15 cellular contexts compared by ENCODE assay signal in the genomic region with DNA sequence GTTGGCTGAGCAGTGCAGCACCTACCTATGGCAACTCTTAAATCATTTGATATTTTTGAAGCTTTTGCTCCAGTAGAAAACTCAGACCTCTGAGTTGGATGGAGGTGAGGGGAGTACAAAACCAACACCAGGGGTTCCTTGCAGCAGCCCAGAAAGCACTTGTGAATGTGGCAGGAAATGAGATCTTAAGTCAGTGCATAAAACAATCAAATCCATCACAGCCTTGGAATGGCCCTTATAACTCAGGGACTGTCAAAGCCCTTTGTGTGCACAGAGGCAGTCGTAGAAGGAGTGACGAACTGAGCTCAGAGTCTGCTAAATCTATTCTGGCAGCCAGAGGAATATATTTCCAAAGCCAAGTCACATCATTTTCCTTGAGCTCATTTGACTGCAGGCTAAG.
DNase-seq lines count a peak whose midpoint lies in the region; ATAC-seq and TF ChIP-seq lines count a peak whose summit lies in the region.
"Had no signal": no experiment of that assay in that cellular context is flagged by ENCODE, and none has a peak within 500 bp of the region (broad histone marks: within the 10 kb centered on the region; RNA-seq: fewer than 3 reads in every experiment).

No MANE protein-coding gene starts in this region.

- H3K36me3 ChIP-seq in esophagus muscularis mucosa = no peaks in the 10 kb centered on the region
- no peaks in the 10 kb centered on the region for H3K36me3 ChIP-seq in neural cell (ENCODE audit: insufficient read depth, low read length)
- no peaks in the 10 kb centered on the region for H3K36me3 ChIP-seq in tibial artery
- H3K36me3 ChIP-seq: BLaER1 treated with 17β-estradiol and CSF1 and Interleukin-3, amounts not matched to agents 10 nM and 100 nM had no signal

- H3K4me2 ChIP-seq in neural cell (ENCODE audit: low read length) = no peak overlapping the region
- H3K4me2 ChIP-seq: BLaER1 treated with 17β-estradiol and CSF1 and Interleukin-3, amounts not matched to agents 10 nM and 100 nM had no signal

- no peaks in the 10 kb centered on the region for H3K4me1 Mint-ChIP-seq in activated naive CD8-positive, alpha-beta T cell treated with anti-CD3 and anti-CD28 coated beads for 36 hours
- no peaks in the 10 kb centered on the region for H3K4me1 Mint-ChIP-seq in activated naive CD8-positive, alpha-beta T cell treated with anti-CD3 and anti-CD28 coated beads, Interleukin-2, amount 50 U/mL, for 24 hours
- no peaks in the 10 kb centered on the region for H3K4me1 Mint-ChIP-seq in effector memory CD8-positive, alpha-beta T cell (ENCODE audit: low read depth in 2 of 2)
- H3K4me1 Mint-ChIP-seq: CD4-positive, CD25-positive, alpha-beta regulatory T cell had no signal

- no peak for TF ChIP-seq CTCF in esophagus muscularis mucosa (IDR thresholded peaks at IDR 0.05)
- no peak for TF ChIP-seq CTCF in neural cell (IDR thresholded peaks at IDR 0.05; ENCODE audit: poor library complexity, severe bottlenecking)
- no peak for TF ChIP-seq CTCF in tibial artery (IDR thresholded peaks at IDR 0.05)

- TF ChIP-seq RAD21 in neural cell (conservative IDR thresholded peaks at IDR 0.05) = no peak

- TF ChIP-seq POLR2A in esophagus muscularis mucosa (IDR thresholded peaks at IDR 0.05; ENCODE audit: low read depth) = no peak

- no peaks in the 10 kb centered on the region for H3K9me2 ChIP-seq in neural cell (ENCODE audit: insufficient read depth, low read length)

- intact Hi-C loops in esophagus muscularis mucosa (cut with DNase I) (no loop called here), tibial artery (cut with DNase I; ENCODE audit: low total_unique reads) (no loop called here)

- H3K27me3 ChIP-seq in esophagus muscularis mucosa (peaks cover 0 to 11% (median 0%) of the 10 kb centered on the region in 4 donors), neural cell (ENCODE audit: insufficient read depth, low read depth, low read length) (no peaks in the 10 kb centered on the region), tibial artery (no peaks in the 10 kb centered on the region)
- H3K27me3 ChIP-seq: BLaER1 treated with 17β-estradiol and CSF1 and Interleukin-3, amounts not matched to agents 10 nM and 100 nM had no signal

- peaks cover 4% of the 10 kb centered on the region for H3K27me3 Mint-ChIP-seq in activated naive CD8-positive, alpha-beta T cell treated with anti-CD3 and anti-CD28 coated beads for 36 hours
- peaks cover 2% of the 10 kb centered on the region for H3K27me3 Mint-ChIP-seq in activated naive CD8-positive, alpha-beta T cell treated with anti-CD3 and anti-CD28 coated beads, Interleukin-2, amount 50 U/mL, for 24 hours
- no peaks in the 10 kb centered on the region for H3K27me3 Mint-ChIP-seq in effector memory CD8-positive, alpha-beta T cell
- H3K27me3 Mint-ChIP-seq: CD4-positive, CD25-positive, alpha-beta regulatory T cell had no signal

- H4K20me1 ChIP-seq in neural cell (ENCODE audit: insufficient read depth) = no peaks in the 10 kb centered on the region
- H4K20me1 ChIP-seq: BLaER1 treated with 17β-estradiol and CSF1 and Interleukin-3, amounts not matched to agents 10 nM and 100 nM had no signal

- H3K9ac ChIP-seq in neural cell (ENCODE audit: low read length) = no peak overlapping the region
- H3K9ac ChIP-seq: BLaER1 treated with 17β-estradiol and CSF1 and Interleukin-3, amounts not matched to agents 10 nM and 100 nM; GM23248 had no signal

- no peak overlapping the region for H3K4me3 ChIP-seq in esophagus muscularis mucosa
- H3K4me3 ChIP-seq in neural cell (ENCODE audit: low read length) = no peak overlapping the region
- H3K4me3 ChIP-seq in tibial artery = no peak overlapping the region
- H3K4me3 ChIP-seq: BLaER1 treated with 17β-estradiol and CSF1 and Interleukin-3, amounts not matched to agents 10 nM and 100 nM; GM23248 had no signal

- H3K4me3 Mint-ChIP-seq in activated naive CD8-positive, alpha-beta T cell treated with anti-CD3 and anti-CD28 coated beads for 36 hours = no peak overlapping the region
- no peak overlapping the region for H3K4me3 Mint-ChIP-seq in activated naive CD8-positive, alpha-beta T cell treated with anti-CD3 and anti-CD28 coated beads, Interleukin-2, amount 50 U/mL, for 24 hours
- no peak overlapping the region for H3K4me3 Mint-ChIP-seq in effector memory CD8-positive, alpha-beta T cell
- H3K4me3 Mint-ChIP-seq: CD4-positive, CD25-positive, alpha-beta regulatory T cell had no signal

- H3K9me3 Mint-ChIP-seq in activated naive CD8-positive, alpha-beta T cell treated with anti-CD3 and anti-CD28 coated beads for 36 hours = no peaks in the 10 kb centered on the region
- H3K9me3 Mint-ChIP-seq in activated naive CD8-positive, alpha-beta T cell treated with anti-CD3 and anti-CD28 coated beads, Interleukin-2, amount 50 U/mL, for 24 hours = no peaks in the 10 kb centered on the region
- H3K9me3 Mint-ChIP-seq in effector memory CD8-positive, alpha-beta T cell = peaks cover 0 to 2% of the 10 kb centered on the region in 2 donors

- H3K27ac Mint-ChIP-seq in activated naive CD8-positive, alpha-beta T cell treated with anti-CD3 and anti-CD28 coated beads for 36 hours = peak overlapping the region; percentile 17
- no peak overlapping the region for H3K27ac Mint-ChIP-seq in activated naive CD8-positive, alpha-beta T cell treated with anti-CD3 and anti-CD28 coated beads, Interleukin-2, amount 50 U/mL, for 24 hours
- no peak overlapping the region for H3K27ac Mint-ChIP-seq in effector memory CD8-positive, alpha-beta T cell
- H3K27ac Mint-ChIP-seq: CD4-positive, CD25-positive, alpha-beta regulatory T cell had no signal

- H3K36me3 Mint-ChIP-seq in activated naive CD8-positive, alpha-beta T cell treated with anti-CD3 and anti-CD28 coated beads for 36 hours = no peaks in the 10 kb centered on the region
- H3K36me3 Mint-ChIP-seq in activated naive CD8-positive, alpha-beta T cell treated with anti-CD3 and anti-CD28 coated beads, Interleukin-2, amount 50 U/mL, for 24 hours (ENCODE audit: low read depth) = no peaks in the 10 kb centered on the region
- H3K36me3 Mint-ChIP-seq in effector memory CD8-positive, alpha-beta T cell (ENCODE audit: insufficient read depth) = no peaks in the 10 kb centered on the region
- H3K36me3 Mint-ChIP-seq: CD4-positive, CD25-positive, alpha-beta regulatory T cell had no signal

- DNase-seq in activated naive CD8-positive, alpha-beta T cell treated with anti-CD3 and anti-CD28 coated beads for 36 hours = no peak
- DNase-seq in activated naive CD8-positive, alpha-beta T cell treated with anti-CD3 and anti-CD28 coated beads, Interleukin-2, amount 50 U/mL, for 24 hours = no peak
- DNase-seq in esophagus muscularis mucosa (ENCODE audit: extremely low spot score) = peak; percentile 81
- DNase-seq in tibial artery = no peak
- no peak for DNase-seq in effector memory CD8-positive, alpha-beta T cell
- DNase-seq: ACHN; Calu3; CD4-positive, CD25-positive, alpha-beta regulatory T cell; DMS 273 treated with DMSO at 0.1 percent for 48 hours; GM23248; H7; IMR-90 had no signal

- no peak for ATAC-seq in activated naive CD8-positive, alpha-beta T cell treated with anti-CD3 and anti-CD28 coated beads, Interleukin-2, amount 50 U/mL, for 24 hours
- ATAC-seq in GM18867 (IDR thresholded peaks at IDR 0.05; ENCODE audit: unreplicated experiment) = no peak
- no peak for ATAC-seq in effector memory CD8-positive, alpha-beta T cell (replicated peaks)

- TF ChIP-seq EP300 in esophagus muscularis mucosa (IDR thresholded peaks at IDR 0.05) (no peak), neural cell (conservative IDR thresholded peaks at IDR 0.05; ENCODE audit: poor library complexity, severe bottlenecking) (peak; percentile 24)

- H3K27ac ChIP-seq in esophagus muscularis mucosa (replicated peaks in 1 of 4) = no peak overlapping the region
- H3K27ac ChIP-seq in neural cell (ENCODE audit: low read length) = no peak overlapping the region
- H3K27ac ChIP-seq in tibial artery = no peak overlapping the region
- H3K27ac ChIP-seq: BLaER1 treated with 17β-estradiol and CSF1 and Interleukin-3, amounts not matched to agents 10 nM and 100 nM; GM23248 had no signal

- WGBS in esophagus muscularis mucosa = 59% methylated on average over 2 of the region's 2 CpGs

- no peaks in the 10 kb centered on the region for H3F3A ChIP-seq in neural cell (ENCODE audit: insufficient read depth, low read length, poor library complexity, severe bottlenecking)

- no peaks in the 10 kb centered on the region for H3K4me1 ChIP-seq in esophagus muscularis mucosa
- no peaks in the 10 kb centered on the region for H3K4me1 ChIP-seq in tibial artery
- H3K4me1 ChIP-seq: BLaER1 treated with 17β-estradiol and CSF1 and Interleukin-3, amounts not matched to agents 10 nM and 100 nM had no signal

- H3K79me2 ChIP-seq in neural cell (replicated peaks; ENCODE audit: insufficient read depth, low read length) = no peaks in the 10 kb centered on the region

- no peak overlapping the region for H2AFZ ChIP-seq in neural cell (ENCODE audit: low read depth, low read length)
- H2AFZ ChIP-seq: GM23248 had no signal

- no peaks in the 10 kb centered on the region for H3K9me3 ChIP-seq in esophagus muscularis mucosa
- no peaks in the 10 kb centered on the region for H3K9me3 ChIP-seq in neural cell (ENCODE audit: low read length)
- no peaks in the 10 kb centered on the region for H3K9me3 ChIP-seq in tibial artery
- H3K9me3 ChIP-seq: BLaER1 treated with 17β-estradiol and CSF1 and Interleukin-3, amounts not matched to agents 10 nM and 100 nM had no signal

TF ChIP-seq in neural cell, 6 proteins besides CTCF, POLR2A, EP300 and RAD21 (continues in another document):
- no peak for TF ChIP-seq EZH2 (IDR thresholded peaks at IDR 0.05; ENCODE audit: borderline replicate concordance, insufficient read depth, low read length, poor library complexity, severe bottlenecking)
